In the genomic region with DNA sequence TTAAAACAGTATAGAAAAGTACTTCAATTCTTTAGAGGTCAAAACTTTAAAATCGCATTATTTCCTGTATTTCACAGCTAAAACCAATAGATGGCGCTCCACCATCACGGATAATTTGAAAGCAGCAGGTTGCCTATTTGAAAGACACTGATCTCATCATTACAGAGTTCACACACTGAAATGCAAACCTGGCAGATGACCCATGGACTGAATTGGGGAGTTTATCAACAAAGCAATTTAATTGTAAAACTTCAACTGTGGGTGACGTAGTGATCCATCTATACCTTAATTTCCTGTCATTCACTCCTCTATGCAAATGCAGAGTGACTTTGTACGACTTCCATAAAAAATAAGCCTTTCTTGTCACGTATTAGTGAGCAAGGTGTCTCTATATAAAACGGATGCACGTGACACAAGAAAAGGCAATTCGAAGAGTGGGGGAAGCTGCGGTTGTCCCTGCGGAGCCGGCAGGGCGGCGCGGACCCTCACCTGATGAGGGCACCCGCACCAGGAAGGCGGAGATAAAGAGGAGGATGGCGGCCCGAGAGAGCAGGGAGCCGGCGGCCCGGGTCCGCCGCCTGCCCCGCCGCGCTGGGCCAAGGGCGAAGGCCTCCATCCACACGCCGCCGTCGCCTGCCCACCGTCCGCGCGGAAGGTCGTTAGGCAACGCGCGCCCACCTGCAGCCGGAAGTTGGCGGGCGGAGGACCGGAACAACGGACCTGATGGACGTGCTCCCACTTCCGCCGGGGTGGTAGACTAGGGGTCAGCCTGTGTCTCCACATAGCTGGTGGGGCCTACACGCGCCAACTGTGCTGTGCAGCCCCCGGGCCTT, we compare ENCODE assay signal across 9 cellular contexts. TPM values are rescaled to one million over a fixed set of nuclear protein-coding genes. Genes with fewer than 3 reads are reported as not detected.
DNase-seq lines count a peak whose midpoint lies in the region; TF ChIP-seq lines count a peak whose summit lies in the region.
"Had no signal": no experiment of that assay in that cellular context is flagged by ENCODE, and none has a peak within 500 bp of the region (broad histone marks: within the 10 kb centered on the region; RNA-seq: fewer than 3 reads in every experiment).

A gene with protein sequence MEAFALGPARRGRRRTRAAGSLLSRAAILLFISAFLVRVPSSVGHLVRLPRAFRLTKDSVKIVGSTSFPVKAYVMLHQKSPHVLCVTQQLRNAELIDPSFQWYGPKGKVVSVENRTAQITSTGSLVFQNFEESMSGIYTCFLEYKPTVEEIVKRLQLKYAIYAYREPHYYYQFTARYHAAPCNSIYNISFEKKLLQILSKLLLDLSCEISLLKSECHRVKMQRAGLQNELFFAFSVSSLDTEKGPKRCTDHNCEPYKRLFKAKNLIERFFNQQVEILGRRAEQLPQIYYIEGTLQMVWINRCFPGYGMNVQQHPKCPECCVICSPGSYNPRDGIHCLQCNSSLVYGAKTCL (minus strand): TSS at position 668 of the 833 bp plus-strand sequence. CDS start 52 bp downstream, at position 616.

- peak; percentile 65 for DNase-seq in GM06990 (ENCODE audit: extremely low read depth, insufficient read length)
- DNase-seq in H7 = peak; percentile 30
- peak; percentile 54 for DNase-seq in LoVo (ENCODE audit: low spot score)
- DNase-seq in SW480 (ENCODE audit: low spot score) = peak; percentile 58
- DNase-seq in astrocyte of the spinal cord (ENCODE audit: low read depth, low spot score) = peak; percentile 40
- peak; percentile 41 for DNase-seq in iPS-NIHi7 (ENCODE audit: extremely low spot score)
- DNase-seq in stimulated activated CD4-positive, alpha-beta T cell treated with anti-CD3 and anti-CD28 coated beads, Interleukin-12 subunit alpha, Interleukin-12 subunit beta, amount 100 ng/mL, for 24 hours (ENCODE audit: low read depth in 2 of 2) = peak; percentile 35 to 41
- DNase-seq in dedifferentiated amniotic fluid mesenchymal stem cell (ENCODE audit: extremely low spot score) = no peak

- in situ Hi-C loops in astrocyte of the spinal cord (cut with HindIII; ENCODE audit: low sequenced_read_pairs) = no loop called here

- H3K4me3 ChIP-seq in GM06990 (replicated peaks; ENCODE audit: low read depth, low read length) (peak within 1 kb of the TSS; percentile 68), H7 (ENCODE audit: insufficient read depth, low read depth, low read length) (peak within 1 kb of the TSS; percentile 36), astrocyte of the spinal cord (ENCODE audit: low read depth, low read length) (peak within 1 kb of the TSS; percentile 10)

- no peaks in the 10 kb centered on the region for H3K36me3 ChIP-seq in GM06990 (ENCODE audit: control insufficient read depth, insufficient read depth, low read length)
- no peaks in the 10 kb centered on the region for H3K36me3 ChIP-seq in H7 (replicated peaks; ENCODE audit: control insufficient read depth, insufficient read depth, low read length)

- peak; percentile 69 for TF ChIP-seq CTCF in GM06990 (IDR thresholded peaks at IDR 0.05; ENCODE audit: insufficient read depth, low read length, poor library complexity, severe bottlenecking)
- peak; percentile 69 for TF ChIP-seq CTCF in astrocyte of the spinal cord (IDR thresholded peaks at IDR 0.05; ENCODE audit: low read depth, low read length)

- H3K27me3 ChIP-seq in GM06990 (replicated peaks; ENCODE audit: control insufficient read depth, insufficient read depth, low read length) (no peaks in the 10 kb centered on the region), H7 (ENCODE audit: control insufficient read depth, insufficient read depth, low read length) (no peaks in the 10 kb centered on the region)

RNA-seq across cellular contexts. Expression of the gene that starts here (rescaled TPM):
- not detected in 2 replicates for total RNA-seq in H7 (2014; rRNA removed; shearing (Covaris generic))
- total RNA-seq: pulmonary artery endothelial cell had no signal

Comparison
In these comparisons a context has a peak if more than half of its experiments do, and no peak if none do; other contexts are left out.
1. Peak in DNase-seq and H3K4me3 ChIP-seq in H7; RNA of the gene not detected or under 1 TPM.
2. H3K4me3 ChIP-seq: peak in every context shown above with its lines; median percentile 68 in GM06990; 36 in H7; 10 in astrocyte of the spinal cord.